ENCODE assay signal across 8 cellular contexts in the genomic region with DNA sequence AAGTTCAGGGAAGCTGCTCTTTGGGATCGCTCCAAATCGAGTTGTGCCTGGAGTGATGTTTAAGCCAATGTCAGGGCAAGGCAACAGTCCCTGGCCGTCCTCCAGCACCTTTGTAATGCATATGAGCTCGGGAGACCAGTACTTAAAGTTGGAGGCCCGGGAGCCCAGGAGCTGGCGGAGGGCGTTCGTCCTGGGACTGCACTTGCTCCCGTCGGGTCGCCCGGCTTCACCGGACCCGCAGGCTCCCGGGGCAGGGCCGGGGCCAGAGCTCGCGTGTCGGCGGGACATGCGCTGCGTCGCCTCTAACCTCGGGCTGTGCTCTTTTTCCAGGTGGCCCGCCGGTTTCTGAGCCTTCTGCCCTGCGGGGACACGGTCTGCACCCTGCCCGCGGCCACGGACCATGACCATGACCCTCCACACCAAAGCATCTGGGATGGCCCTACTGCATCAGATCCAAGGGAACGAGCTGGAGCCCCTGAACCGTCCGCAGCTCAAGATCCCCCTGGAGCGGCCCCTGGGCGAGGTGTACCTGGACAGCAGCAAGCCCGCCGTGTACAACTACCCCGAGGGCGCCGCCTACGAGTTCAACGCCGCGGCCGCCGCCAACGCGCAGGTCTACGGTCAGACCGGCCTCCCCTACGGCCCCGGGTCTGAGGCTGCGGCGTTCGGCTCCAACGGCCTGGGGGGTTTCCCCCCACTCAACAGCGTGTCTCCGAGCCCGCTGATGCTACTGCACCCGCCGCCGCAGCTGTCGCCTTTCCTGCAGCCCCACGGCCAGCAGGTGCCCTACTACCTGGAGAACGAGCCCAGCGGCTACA. TPM values are rescaled to one million over a fixed set of nuclear protein-coding genes. Genes with fewer than 3 reads are reported as not detected.
DNase-seq lines count a peak whose midpoint lies in the region; ATAC-seq and TF ChIP-seq lines count a peak whose summit lies in the region.

A gene (plus strand): TSS at position 170 of the 818 bp plus-strand sequence. CDS start 231 bp downstream, at position 401.

- CTCF ChIA-PET in activated CD8-positive, alpha-beta memory T cell treated with anti-CD3 and anti-CD28 coated beads, Interleukin-2, amount 10 ng/mL, durations not matched to agents 7 days and 5 days (lab: Charles Lee), result no interaction called here

- peaks cover 10% of the 10 kb centered on the region for H3K4me1 Mint-ChIP-seq in activated CD8-positive, alpha-beta memory T cell treated with anti-CD3 and anti-CD28 coated beads, Interleukin-2, amount 10 ng/mL, durations not matched to agents 7 days and 5 days
- peaks cover 8% of the 10 kb centered on the region for H3K4me1 Mint-ChIP-seq in activated naive CD8-positive, alpha-beta T cell treated with anti-CD3 and anti-CD28 coated beads, Interleukin-2, amount 10 ng/mL, durations not matched to agents 7 days and 5 days

- POLR2A ChIA-PET in activated naive CD8-positive, alpha-beta T cell treated with anti-CD3 and anti-CD28 coated beads, Interleukin-2, amount 10 ng/mL, durations not matched to agents 7 days and 5 days (lab: Charles Lee), result no interaction called here

- 0 to 3% (median 2%) methylated on average over 20 to 67 of the region's 67 CpGs for WGBS in spleen, 5 donors

- TF ChIP-seq POLR2A in spleen (IDR thresholded peaks at IDR 0.05), result no peak

- peaks cover 5 to 28% (median 24%) of the 10 kb centered on the region in 6 donors for H3K4me1 ChIP-seq in spleen

- H3K36me3 Mint-ChIP-seq in activated CD8-positive, alpha-beta memory T cell treated with anti-CD3 and anti-CD28 coated beads, Interleukin-2, amount 10 ng/mL, durations not matched to agents 7 days and 5 days, result no peaks in the 10 kb centered on the region
- H3K36me3 Mint-ChIP-seq in activated naive CD8-positive, alpha-beta T cell treated with anti-CD3 and anti-CD28 coated beads, Interleukin-2, amount 10 ng/mL, durations not matched to agents 7 days and 5 days, result no peaks in the 10 kb centered on the region

- H3K27me3 Mint-ChIP-seq in activated CD8-positive, alpha-beta memory T cell treated with anti-CD3 and anti-CD28 coated beads, Interleukin-2, amount 10 ng/mL, durations not matched to agents 7 days and 5 days, result peaks cover 65% of the 10 kb centered on the region
- H3K27me3 Mint-ChIP-seq in activated naive CD8-positive, alpha-beta T cell treated with anti-CD3 and anti-CD28 coated beads, Interleukin-2, amount 10 ng/mL, durations not matched to agents 7 days and 5 days, result peaks cover 72% of the 10 kb centered on the region

- peaks cover 0 to 4% (median 0%) of the 10 kb centered on the region in 8 donors for H3K9me3 ChIP-seq in spleen

- peak within 1 kb of the TSS; percentile 43 for H3K4me3 Mint-ChIP-seq in activated CD8-positive, alpha-beta memory T cell treated with anti-CD3 and anti-CD28 coated beads, Interleukin-2, amount 10 ng/mL, durations not matched to agents 7 days and 5 days
- peak within 1 kb of the TSS; percentile 67 for H3K4me3 Mint-ChIP-seq in activated naive CD8-positive, alpha-beta T cell treated with anti-CD3 and anti-CD28 coated beads, Interleukin-2, amount 10 ng/mL, durations not matched to agents 7 days and 5 days

- no peak within 1 kb of the TSS for H3K27ac ChIP-seq in spleen

- H3K27ac Mint-ChIP-seq in activated CD8-positive, alpha-beta memory T cell treated with anti-CD3 and anti-CD28 coated beads, Interleukin-2, amount 10 ng/mL, durations not matched to agents 7 days and 5 days, result peak within 1 kb of the TSS; percentile 32
- H3K27ac Mint-ChIP-seq in activated naive CD8-positive, alpha-beta T cell treated with anti-CD3 and anti-CD28 coated beads, Interleukin-2, amount 10 ng/mL, durations not matched to agents 7 days and 5 days, result no peak within 1 kb of the TSS

- H3K36me3 ChIP-seq in spleen, result no peaks in the 10 kb centered on the region

- peak; percentile 23 for ATAC-seq in activated CD8-positive, alpha-beta memory T cell treated with anti-CD3 and anti-CD28 coated beads, Interleukin-2, amount 10 ng/mL, durations not matched to agents 7 days and 5 days
- peak; percentile 26 for ATAC-seq in activated naive CD8-positive, alpha-beta T cell treated with anti-CD3 and anti-CD28 coated beads, Interleukin-2, amount 10 ng/mL, durations not matched to agents 7 days and 5 days (ENCODE audit: low read depth)
- no peak for ATAC-seq in HG02852 (IDR thresholded peaks at IDR 0.05; ENCODE audit: unreplicated experiment)
- ATAC-seq in GM21717 (IDR thresholded peaks at IDR 0.05; ENCODE audit: unreplicated experiment), result no peak

- no peak for TF ChIP-seq CTCF in spleen (IDR thresholded peaks at IDR 0.05 in 8 of 11, conservative IDR thresholded peaks at IDR 0.05 in 3 of 11)

- H3K27me3 ChIP-seq in spleen (replicated peaks in 1 of 7), result peaks cover 0 to 47% (median 37%) of the 10 kb centered on the region in 7 donors

- peak within 1 kb of the TSS; percentile 11 to 72 (median 46) for H3K4me3 ChIP-seq in spleen

- no peak for DNase-seq in activated CD8-positive, alpha-beta memory T cell treated with anti-CD3 and anti-CD28 coated beads, Interleukin-2, amount 10 ng/mL, durations not matched to agents 7 days and 5 days
- no peak for DNase-seq in activated CD8-positive, alpha-beta memory T cell treated with anti-CD3 and anti-CD28 coated beads, Interleukin-2, amount 50 U/mL, for 4 hours
- peak; percentile 40 for DNase-seq in activated naive CD8-positive, alpha-beta T cell treated with anti-CD3 and anti-CD28 coated beads, Interleukin-2, amount 10 ng/mL, durations not matched to agents 7 days and 5 days
- DNase-seq in iPS DF 4.7 (ENCODE audit: extremely low read depth, low spot score) (peak; percentile 30), spleen (peak; percentile 76), amniotic stem cell (lab: John Stamatoyannopoulos, UW) (no peak)

- intact Hi-C loops in spleen (cut with DNase I; ENCODE audit: low total_unique reads), result no loop called here

- H3K9me3 Mint-ChIP-seq in activated CD8-positive, alpha-beta memory T cell treated with anti-CD3 and anti-CD28 coated beads, Interleukin-2, amount 10 ng/mL, durations not matched to agents 7 days and 5 days (ENCODE audit: low read depth), result no peaks in the 10 kb centered on the region
- H3K9me3 Mint-ChIP-seq in activated naive CD8-positive, alpha-beta T cell treated with anti-CD3 and anti-CD28 coated beads, Interleukin-2, amount 10 ng/mL, durations not matched to agents 7 days and 5 days, result no peaks in the 10 kb centered on the region

RNA-seq across cellular contexts. Expression of the gene that starts here (rescaled TPM):
- total RNA-seq in activated CD8-positive, alpha-beta memory T cell treated with anti-CD3 and anti-CD28 coated beads, Interleukin-2, amount 10 ng/mL, durations not matched to agents 7 days and 5 days, result under 1 TPM in 1 of 2 experiments, not detected in 1; 0.21 TPM
- 1 to 10 TPM in 1 of 2 experiments, under 1 TPM in 1; 0.94 to 1.7 TPM for total RNA-seq in activated naive CD8-positive, alpha-beta T cell treated with anti-CD3 and anti-CD28 coated beads, Interleukin-2, amount 10 ng/mL, durations not matched to agents 7 days and 5 days
- total RNA-seq in spleen, result 1 to 10 TPM; 2.0 to 7.3 (median 4.3) TPM
- polyA plus RNA-seq in spleen, result under 1 TPM; 0.35 to 0.80 (median 0.50) TPM

Comparison
In these comparisons a context has a peak if more than half of its experiments do, and no peak if none do; other contexts are left out.
1. Peak in ATAC-seq in activated CD8-positive, alpha-beta memory T cell treated with anti-CD3 and anti-CD28 coated beads, Interleukin-2, amount 10 ng/mL, durations not matched to agents 7 days and 5 days; RNA of the gene not detected or under 1 TPM.
2. DNase-seq: peak in activated naive CD8-positive, alpha-beta T cell treated with anti-CD3 and anti-CD28 coated beads, Interleukin-2, amount 10 ng/mL, durations not matched to agents 7 days and 5 days (single experiment), iPS DF 4.7 (single experiment) and spleen (single experiment); none in activated CD8-positive, alpha-beta memory T cell treated with anti-CD3 and anti-CD28 coated beads, Interleukin-2, amount 10 ng/mL, durations not matched to agents 7 days and 5 days (single experiment), activated CD8-positive, alpha-beta memory T cell treated with anti-CD3 and anti-CD28 coated beads, Interleukin-2, amount 50 U/mL, for 4 hours (single experiment) and amniotic stem cell (single experiment).